ENCODE assay signal across 15 cellular contexts in the genomic region with DNA sequence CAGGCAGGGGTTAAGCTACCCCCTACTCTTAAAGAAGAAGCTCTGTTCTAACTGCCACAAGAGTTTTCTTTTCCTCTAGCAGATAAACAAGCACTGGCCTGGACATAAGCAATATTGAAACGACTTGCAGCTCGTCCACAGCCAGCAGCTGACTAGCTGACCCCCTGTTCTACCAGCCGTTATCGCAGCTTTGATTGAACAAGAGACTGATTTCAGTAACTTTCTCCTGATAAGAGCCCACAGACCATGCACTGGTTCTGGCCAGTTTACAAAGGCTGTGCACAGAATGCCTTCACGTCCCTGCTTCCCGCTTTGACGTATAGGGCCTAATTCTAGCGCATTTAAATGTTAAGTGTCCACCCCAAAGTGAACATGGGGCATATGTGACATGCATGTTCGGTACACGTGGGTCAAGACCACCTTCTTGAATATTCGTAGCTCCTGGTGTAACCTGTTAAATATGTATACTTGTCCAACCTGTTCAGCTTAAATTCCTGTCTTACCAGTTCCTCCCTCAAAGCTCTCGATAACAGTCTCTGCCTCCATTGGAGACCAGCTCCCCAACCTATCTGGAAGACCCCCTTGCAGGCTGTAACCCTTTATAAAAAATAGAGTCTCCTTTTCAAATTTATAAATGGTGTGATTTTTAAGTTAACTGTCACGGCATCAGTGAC.
DNase-seq lines count a peak whose midpoint lies in the region; ATAC-seq, FAIRE-seq and TF ChIP-seq lines count a peak whose summit lies in the region.
"Had no signal": no experiment of that assay in that cellular context is flagged by ENCODE, and none has a peak within 500 bp of the region (broad histone marks: within the 10 kb centered on the region; RNA-seq: fewer than 3 reads in every experiment).

No MANE protein-coding gene starts in this region.

- peaks cover 0 to 24% (median 17%) of the 10 kb centered on the region in 4 donors for H3K4me1 ChIP-seq in liver (ENCODE audit: control insufficient read depth in 4 of 4, insufficient read depth in 4 of 4, low read length in 3 of 4)
- peaks cover 64% of the 10 kb centered on the region for H3K4me1 ChIP-seq in HepG2 (ENCODE audit: insufficient read depth, low read length)
- H3K4me1 ChIP-seq in pancreas = peaks cover 0 to 7% (median 3%) of the 10 kb centered on the region in 3 donors
- H3K4me1 ChIP-seq in stomach = peaks cover 6 to 32% (median 14%) of the 10 kb centered on the region in 4 donors
- peaks cover 0 to 26% (median 4%) of the 10 kb centered on the region in 4 donors for H3K4me1 ChIP-seq in tibial artery
- H3K4me1 ChIP-seq: BE2C had no signal

- H3K4me3 ChIP-seq in liver (ENCODE audit: low read depth in 1 of 3, low read length in 3 of 3) (no peak overlapping the region), HepG2 (replicated peaks in 1 of 3; ENCODE audit: insufficient read depth in 1 of 3, low read depth in 2 of 3, low read length in 3 of 3) (no peak overlapping the region), pancreas (no peak overlapping the region), stomach (no peak overlapping the region), tibial artery (no peak overlapping the region)
- H3K4me3 ChIP-seq: GM12878, GM23338 had no signal

- 63% methylated on average over 13 of the region's 13 CpGs for whole genome bisulfite sequencing in liver
- 96% methylated on average over 13 of the region's 13 CpGs for whole genome bisulfite sequencing in HepG2 (ENCODE audit: low lambda C conversion rate)
- WGBS in pancreas, 2 donors = 29 to 30% methylated on average over 13 of the region's 13 CpGs
- 37 to 57% (median 57%) methylated on average over 13 of the region's 13 CpGs for WGBS in stomach, 5 donors

- no peaks in the 10 kb centered on the region for H3K36me3 ChIP-seq in liver (ENCODE audit: control insufficient read depth in 4 of 4, insufficient read depth in 3 of 4, low read depth in 1 of 4, low read length in 3 of 4)
- no peaks in the 10 kb centered on the region for H3K36me3 ChIP-seq in HepG2 (replicated peaks in 1 of 2; ENCODE audit: control insufficient read depth in 1 of 2, insufficient read depth in 2 of 2, low read length in 2 of 2)
- no peaks in the 10 kb centered on the region for H3K36me3 ChIP-seq in pancreas
- H3K36me3 ChIP-seq in stomach = no peaks in the 10 kb centered on the region
- H3K36me3 ChIP-seq in tibial artery = no peaks in the 10 kb centered on the region
- H3K36me3 ChIP-seq: BE2C had no signal

- H3K9me3 ChIP-seq in liver (ENCODE audit: control insufficient read depth in 4 of 4, low read length in 3 of 4) (no peaks in the 10 kb centered on the region), HepG2 (ENCODE audit: low read length) (no peaks in the 10 kb centered on the region), pancreas (no peaks in the 10 kb centered on the region), stomach (no peaks in the 10 kb centered on the region), tibial artery (no peaks in the 10 kb centered on the region)
- H3K9me3 ChIP-seq: BE2C had no signal

- DNase-seq in HepG2 (ENCODE audit: low spot score) (no peak), left lobe of liver (ENCODE audit: low spot score) (no peak), pancreas (no peak), stomach (peak; percentile 45), type B pancreatic cell (ENCODE audit: extremely low spot score, unreplicated experiment) (no peak), SKM-1 treated with dmso at 0.1 percent for 144 hours (lab: John Stamatoyannopoulos, UW; ENCODE audit: unreplicated experiment) (no peak), tibial artery (no peak)
- DNase-seq: BE2C; CD4-positive, alpha-beta memory T cell; DMS79 had no signal

- H3K4me1 Mint-ChIP-seq in type B pancreatic cell (ENCODE audit: unreplicated experiment) = peaks cover 20% of the 10 kb centered on the region
- H3K4me1 Mint-ChIP-seq: CD4-positive, alpha-beta memory T cell; GM23338 had no signal

- no peak for TF ChIP-seq POLR2A in HepG2 (IDR thresholded peaks at IDR 0.05; ENCODE audit: insufficient read depth in 1 of 2, low read depth in 2 of 2, low read length in 2 of 2)
- no peak for TF ChIP-seq POLR2A in stomach (IDR thresholded peaks at IDR 0.05)

- H3K4me2 ChIP-seq in HepG2 (ENCODE audit: low read depth, low read length) = no peak overlapping the region
- H3K4me2 ChIP-seq: GM23338 had no signal

- no peak overlapping the region for H2AFZ ChIP-seq in HepG2 (ENCODE audit: low read length)
- H2AFZ ChIP-seq: GM23338 had no signal

- CTCF ChIA-PET in HepG2 (lab: Yijun Ruan, JAX; ENCODE audit: low intra/inter-chr PET ratio, low total read pairs) = no interaction called here

- POLR2A ChIA-PET in HepG2 (lab: Yijun Ruan, JAX) = interaction anchor here (1.5 to 1.6 kb wide), 2 partner anchors 39 to 53 kb away, joined by 3 read pairs; no protein-coding TSS in a partner anchor

- no peak for ATAC-seq in HepG2
- peak; percentile 77 for ATAC-seq in left lobe of liver
- peak in 3 of 4 donors; percentile 52 to 76 (median 60) for ATAC-seq in pancreas
- ATAC-seq: GM12878, GM23338 had no signal

- intact Hi-C loops in HepG2 (cut with micrococcal nuclease; ENCODE audit: unreplicated experiment) (no loop called here), pancreas (cut with DNase I) (no loop called here), stomach (cut with DNase I; ENCODE audit: low total_unique reads) (no loop called here), tibial artery (cut with DNase I; ENCODE audit: low total_unique reads) (no loop called here)

- H3K27ac Mint-ChIP-seq in type B pancreatic cell = no peak overlapping the region
- H3K27ac Mint-ChIP-seq: CD4-positive, alpha-beta memory T cell; GM23338 had no signal

- no peak for FAIRE-seq in HepG2 (lab: Jason Lieb, UNC)
- FAIRE-seq in pancreas (lab: Jason Lieb, UNC) = no peak
- FAIRE-seq: A204.1, GM12878 had no signal

- H3K27me3 ChIP-seq in liver (ENCODE audit: control insufficient read depth in 4 of 4, insufficient read depth in 4 of 4, low read length in 3 of 4) (no peaks in the 10 kb centered on the region), HepG2 (ENCODE audit: control insufficient read depth in 1 of 2, insufficient read depth in 2 of 2, low read length in 2 of 2) (no peaks in the 10 kb centered on the region), pancreas (no peaks in the 10 kb centered on the region), stomach (no peaks in the 10 kb centered on the region), tibial artery (no peaks in the 10 kb centered on the region)
- H3K27me3 ChIP-seq: BE2C had no signal

- TF ChIP-seq CTCF in liver (IDR thresholded peaks at IDR 0.05; ENCODE audit: low read depth, low read length, missing input control) = no peak
- no peak for TF ChIP-seq CTCF in HepG2 (CRISPR knock-in tag; IDR thresholded peaks at IDR 0.05)
- TF ChIP-seq CTCF in pancreas (IDR thresholded peaks at IDR 0.05) = no peak
- TF ChIP-seq CTCF in stomach (IDR thresholded peaks at IDR 0.05) = no peak
- no peak for TF ChIP-seq CTCF in type B pancreatic cell (conservative IDR thresholded peaks at IDR 0.05)
- no peak for TF ChIP-seq CTCF in tibial artery (IDR thresholded peaks at IDR 0.05)

- H3K36me3 Mint-ChIP-seq in type B pancreatic cell = no peaks in the 10 kb centered on the region
- H3K36me3 Mint-ChIP-seq: CD4-positive, alpha-beta memory T cell had no signal

- TF ChIP-seq EP300 in HepG2 (IDR thresholded peaks at IDR 0.05; ENCODE audit: low read depth in 2 of 2, low read length in 2 of 2) (no peak), HepG2 (CRISPR knock-in tag; IDR thresholded peaks at IDR 0.05; ENCODE audit: borderline replicate concordance) (no peak), stomach (IDR thresholded peaks at IDR 0.05) (no peak)

- peaks cover 3% of the 10 kb centered on the region for H3K27me3 Mint-ChIP-seq in type B pancreatic cell
- H3K27me3 Mint-ChIP-seq: CD4-positive, alpha-beta memory T cell had no signal

- H3K27ac ChIP-seq in liver (ENCODE audit: low read depth in 1 of 2, low read length in 2 of 2) = no peak overlapping the region
- H3K27ac ChIP-seq in HepG2 (ENCODE audit: extremely low read length, insufficient read depth, low read length) = no peak overlapping the region
- H3K27ac ChIP-seq in pancreas = peak overlapping the region in 2 of 4 donors; percentile 62 to 75
- H3K27ac ChIP-seq in stomach = no peak overlapping the region
- H3K27ac ChIP-seq in tibial artery = no peak overlapping the region
- H3K27ac ChIP-seq: C4-2B had no signal

- no peaks in the 10 kb centered on the region for H3K79me2 ChIP-seq in HepG2 (ENCODE audit: insufficient read depth, low read length)

- H3K9me3 Mint-ChIP-seq in type B pancreatic cell = no peaks in the 10 kb centered on the region
- H3K9me3 Mint-ChIP-seq: CD4-positive, alpha-beta memory T cell; GM23338 had no signal

- no peak overlapping the region for H3K4me3 Mint-ChIP-seq in type B pancreatic cell
- H3K4me3 Mint-ChIP-seq: CD4-positive, alpha-beta memory T cell; GM23338 had no signal

- no TSS peak for BruUV-seq in HepG2 (replicated peaks; lab: Mats Ljungman, UMichigan)

- in situ Hi-C loops in HepG2 (cut with HindIII; ENCODE audit: extremely low pct_ligation_motif_present, low pct_unique_long_range_greater_than_20kb) = no loop called here

- TF ChIP-seq RAD21 in liver (IDR thresholded peaks at IDR 0.05) = no peak
- no peak for TF ChIP-seq RAD21 in HepG2 (CRISPR knock-in tag; IDR thresholded peaks at IDR 0.05)

- H4K20me1 ChIP-seq in HepG2 (ENCODE audit: insufficient read depth, low read length) = no peaks in the 10 kb centered on the region

- no peak overlapping the region for H3K9ac ChIP-seq in liver (ENCODE audit: low read depth in 1 of 2, low read length in 2 of 2)
- no peak overlapping the region for H3K9ac ChIP-seq in HepG2 (ENCODE audit: insufficient read depth, low read depth, low read length)

TF ChIP-seq in liver, 16 proteins besides CTCF, POLR2A, EP300 and RAD21 (continues in another document):
- TF ChIP-seq EGR1 (IDR thresholded peaks at IDR 0.05; ENCODE audit: low read depth in 2 of 2) (no peak), FOXA2 (IDR thresholded peaks at IDR 0.05) (no peak)

TF ChIP-seq in HepG2, 621 proteins besides CTCF, POLR2A, EP300 and RAD21 (continues in another document):
- TF ChIP-seq REPIN1 (CRISPR knock-in tag; IDR thresholded peaks at IDR 0.05; ENCODE audit: borderline replicate concordance, low read depth) (no peak), CCDC6 (CRISPR knock-in tag; IDR thresholded peaks at IDR 0.05) (no peak)
